ENCODE assay signal across 15 cellular contexts in the genomic region with DNA sequence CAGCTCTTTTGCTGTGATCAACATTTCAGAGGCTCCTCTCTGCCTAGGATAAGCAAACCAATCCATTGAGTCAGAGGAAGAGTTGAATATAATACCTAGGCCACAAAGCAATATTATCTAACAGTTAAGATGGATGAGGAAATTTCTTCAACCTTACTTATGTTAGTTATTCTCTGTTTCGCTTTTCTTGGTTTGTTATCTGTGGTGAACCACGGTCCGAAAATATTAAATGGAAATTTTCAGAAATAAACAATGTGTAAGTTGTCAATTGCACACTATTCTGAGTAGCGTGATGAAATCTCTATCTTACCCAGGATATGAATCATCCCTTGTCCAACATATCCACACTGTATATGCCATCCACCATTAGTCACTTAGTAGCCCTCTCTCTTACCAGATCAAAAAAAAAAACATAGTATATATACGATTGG. TPM values are rescaled to one million over a fixed set of nuclear protein-coding genes. Genes with fewer than 3 reads are reported as not detected.
DNase-seq lines count a peak whose midpoint lies in the region; ATAC-seq, FAIRE-seq and TF ChIP-seq lines count a peak whose summit lies in the region.
"Had no signal": no experiment of that assay in that cellular context is flagged by ENCODE, and none has a peak within 500 bp of the region (broad histone marks: within the 10 kb centered on the region; RNA-seq: fewer than 3 reads in every experiment).

No MANE protein-coding gene starts in this region.

- DNase-seq in HFFc6 (peak; percentile 59), RCC 7860 (ENCODE audit: low spot score) (peak; percentile 78), endothelial cell of umbilical vein (ENCODE audit: low read depth, low spot score) (peak; percentile 46), osteocyte (ENCODE audit: extremely low spot score, unreplicated experiment) (no peak), esophagus muscularis mucosa (ENCODE audit: extremely low spot score) (no peak), Caco-2 (no peak), gastrocnemius medialis (no peak), NCI-H187 (lab: John Stamatoyannopoulos, UW) (no peak)
- DNase-seq: DMS79; KBM-7; naive thymus-derived CD8-positive, alpha-beta T cell; NCI-H82; stimulated activated CD4-positive, alpha-beta T cell treated with anti-CD3 and anti-CD28 coated beads, Interleukin-1b, Interleukin-23, amount 100 ng/mL, for 48 hours; stomach had no signal

- H3K27ac ChIP-seq in endothelial cell of umbilical vein (ENCODE audit: insufficient read depth, low read depth, low read length) (no peak overlapping the region), esophagus muscularis mucosa (replicated peaks in 1 of 4) (no peak overlapping the region), gastrocnemius medialis (no peak overlapping the region)

- TF ChIP-seq CTCF in HFFc6 (IDR thresholded peaks at IDR 0.05), result no peak
- TF ChIP-seq CTCF in endothelial cell of umbilical vein (IDR thresholded peaks at IDR 0.05; ENCODE audit: extremely low read depth in 1 of 2, insufficient read depth in 1 of 2, low read depth in 1 of 2, low read length in 2 of 2), result no peak
- TF ChIP-seq CTCF in osteocyte (IDR thresholded peaks at IDR 0.05), result no peak
- TF ChIP-seq CTCF in esophagus muscularis mucosa (IDR thresholded peaks at IDR 0.05), result no peak
- no peak for TF ChIP-seq CTCF in Caco-2 (IDR thresholded peaks at IDR 0.05; ENCODE audit: insufficient read depth in 1 of 2, low read depth in 1 of 2, low read length in 1 of 2, severe bottlenecking in 1 of 2, unreplicated experiment in 1 of 2)
- TF ChIP-seq CTCF in gastrocnemius medialis (IDR thresholded peaks at IDR 0.05 in 4 of 5, conservative IDR thresholded peaks at IDR 0.05 in 1 of 5), result no peak

- H3K4me3 Mint-ChIP-seq in HFFc6 (peak overlapping the region; percentile 87), osteocyte (ENCODE audit: unreplicated experiment) (no peak overlapping the region), Caco-2 (ENCODE audit: unreplicated experiment) (no peak overlapping the region)
- H3K4me3 Mint-ChIP-seq: activated T-helper 1 cell treated with anti-CD3 and anti-CD28 coated beads, Interleukin-12 subunit alpha, Interleukin-12 subunit beta, Interleukin-2, Interleukin-4 antibody, amounts not matched to agents 30 ng/mL and 10 ng/mL and 1 ng/mL, durations not matched to agents 14 hours and 24 hours and 36 hours had no signal

- ATAC-seq in gastrocnemius medialis, result no peak
- ATAC-seq: naive thymus-derived CD8-positive, alpha-beta T cell had no signal

- no peaks in the 10 kb centered on the region for H3K79me2 ChIP-seq in endothelial cell of umbilical vein (ENCODE audit: control insufficient read depth, insufficient read depth, low read length)

- no peaks in the 10 kb centered on the region for H3K36me3 ChIP-seq in endothelial cell of umbilical vein (ENCODE audit: control insufficient read depth in 2 of 2, extremely low read depth in 1 of 2, insufficient read depth in 2 of 2, low read length in 2 of 2)
- no peaks in the 10 kb centered on the region for H3K36me3 ChIP-seq in esophagus muscularis mucosa
- H3K36me3 ChIP-seq in Caco-2 (ENCODE audit: control insufficient read depth, insufficient read depth, low read length), result no peaks in the 10 kb centered on the region
- no peaks in the 10 kb centered on the region for H3K36me3 ChIP-seq in gastrocnemius medialis
- H3K36me3 ChIP-seq: stomach had no signal

- peaks cover 22% of the 10 kb centered on the region for H3K4me1 Mint-ChIP-seq in HFFc6 (ENCODE audit: low read depth)
- H3K4me1 Mint-ChIP-seq in osteocyte (ENCODE audit: unreplicated experiment), result peaks cover 26% of the 10 kb centered on the region
- no peaks in the 10 kb centered on the region for H3K4me1 Mint-ChIP-seq in Caco-2 (ENCODE audit: low read depth, unreplicated experiment)

- H3K4me3 ChIP-seq in endothelial cell of umbilical vein (replicated peaks in 1 of 3; ENCODE audit: insufficient read depth in 1 of 3, low read depth in 1 of 3, low read length in 3 of 3) (no peak overlapping the region), esophagus muscularis mucosa (no peak overlapping the region), Caco-2 (ENCODE audit: low read depth, low read length) (no peak overlapping the region), gastrocnemius medialis (no peak overlapping the region)

- TF ChIP-seq POLR2A in endothelial cell of umbilical vein (IDR thresholded peaks at IDR 0.05; ENCODE audit: low read depth, low read length) (no peak), esophagus muscularis mucosa (IDR thresholded peaks at IDR 0.05; ENCODE audit: low read depth) (no peak), gastrocnemius medialis (IDR thresholded peaks at IDR 0.05) (no peak)

- H2AFZ ChIP-seq in endothelial cell of umbilical vein (ENCODE audit: low read depth, low read length), result no peak overlapping the region

- dilution Hi-C loops in endothelial cell of umbilical vein (cut with MboI; ENCODE audit: extremely low pct_ligation_motif_present, low sequenced_read_pairs), result no loop called here

- in situ Hi-C loops in gastrocnemius medialis (cut with MboI; ENCODE audit: low sequenced_read_pairs in 4 of 4), result loop anchor here in 1 of 4 donors (25.0 kb wide), 1 partner anchor 1072 kb away; no protein-coding TSS in a partner anchor

- H3K27me3 Mint-ChIP-seq in HFFc6 (ENCODE audit: insufficient read depth), result peaks cover 10% of the 10 kb centered on the region; the same call in 1 of the 2 replicates
- peaks cover 13% of the 10 kb centered on the region for H3K27me3 Mint-ChIP-seq in osteocyte (ENCODE audit: unreplicated experiment)
- H3K27me3 Mint-ChIP-seq in Caco-2 (ENCODE audit: insufficient read depth, unreplicated experiment), result peaks cover 19% of the 10 kb centered on the region

- CTCF ChIA-PET in endothelial cell of umbilical vein (lab: Charles Lee) (interaction anchor here (1.6 to 1.8 kb wide), 2 partner anchors 71 to 109 kb away, joined by 5 read pairs; no protein-coding TSS in a partner anchor), Caco-2 (lab: Charles Lee) (no interaction called here)

- no peaks in the 10 kb centered on the region for H3K9me1 ChIP-seq in endothelial cell of umbilical vein (replicated peaks; ENCODE audit: control insufficient read depth, extremely low read depth, insufficient read depth, low read length)

- H3K9me3 ChIP-seq in endothelial cell of umbilical vein (replicated peaks; ENCODE audit: control insufficient read depth, insufficient read depth, low read length), result no peaks in the 10 kb centered on the region
- H3K9me3 ChIP-seq in esophagus muscularis mucosa, result no peaks in the 10 kb centered on the region
- H3K9me3 ChIP-seq in Caco-2, result no peaks in the 10 kb centered on the region
- no peaks in the 10 kb centered on the region for H3K9me3 ChIP-seq in gastrocnemius medialis
- H3K9me3 ChIP-seq: stomach had no signal

- BruUV-seq in endothelial cell of umbilical vein (replicated peaks; lab: Mats Ljungman, UMichigan), result no TSS peak
- BruUV-seq in Caco-2 (replicated peaks; lab: Mats Ljungman, UMichigan), result no TSS peak

- FAIRE-seq in RCC 7860 (lab: Jason Lieb, UNC) (peak; percentile 87), endothelial cell of umbilical vein (lab: Jason Lieb, UNC) (peak; percentile 66)

- H3K36me3 Mint-ChIP-seq in HFFc6 (ENCODE audit: low read depth), result no peaks in the 10 kb centered on the region
- no peaks in the 10 kb centered on the region for H3K36me3 Mint-ChIP-seq in osteocyte (ENCODE audit: unreplicated experiment)
- H3K36me3 Mint-ChIP-seq in Caco-2 (ENCODE audit: insufficient read depth, unreplicated experiment), result no peaks in the 10 kb centered on the region

- 77% methylated on average over 5 of the region's 5 CpGs for WGBS in esophagus muscularis mucosa

- peak overlapping the region; percentile 70 for H3K27ac Mint-ChIP-seq in HFFc6
- H3K27ac Mint-ChIP-seq in osteocyte (ENCODE audit: unreplicated experiment), result peak overlapping the region; percentile 75
- H3K27ac Mint-ChIP-seq in Caco-2 (ENCODE audit: unreplicated experiment), result no peak overlapping the region
- H3K27ac Mint-ChIP-seq: activated T-helper 1 cell treated with anti-CD3 and anti-CD28 coated beads, Interleukin-12 subunit alpha, Interleukin-12 subunit beta, Interleukin-2, Interleukin-4 antibody, amounts not matched to agents 30 ng/mL and 10 ng/mL and 1 ng/mL, durations not matched to agents 14 hours and 24 hours and 36 hours; naive thymus-derived CD8-positive, alpha-beta T cell had no signal

- POLR2A ChIA-PET in endothelial cell of umbilical vein (lab: Charles Lee), result no interaction called here
- POLR2A ChIA-PET in Caco-2 (lab: Charles Lee), result no interaction called here

- no peaks in the 10 kb centered on the region for H3K9me3 Mint-ChIP-seq in HFFc6
- H3K9me3 Mint-ChIP-seq in osteocyte (ENCODE audit: unreplicated experiment), result no peaks in the 10 kb centered on the region
- H3K9me3 Mint-ChIP-seq in Caco-2 (ENCODE audit: unreplicated experiment), result no peaks in the 10 kb centered on the region
- H3K9me3 Mint-ChIP-seq: activated T-helper 1 cell treated with anti-CD3 and anti-CD28 coated beads, Interleukin-12 subunit alpha, Interleukin-12 subunit beta, Interleukin-2, Interleukin-4 antibody, amounts not matched to agents 30 ng/mL and 10 ng/mL and 1 ng/mL, durations not matched to agents 14 hours and 24 hours and 36 hours; naive thymus-derived CD8-positive, alpha-beta T cell had no signal

- H3K9ac ChIP-seq in endothelial cell of umbilical vein (replicated peaks; ENCODE audit: extremely low read depth, insufficient read depth, low read length), result no peak overlapping the region

- intact Hi-C loops in endothelial cell of umbilical vein (cut with micrococcal nuclease), result loop anchor here (1.0 kb wide), 1 partner anchor 12 kb away; the partner anchor contains the start of gene RPP30
- intact Hi-C loops in esophagus muscularis mucosa (cut with DNase I), result no loop called here
- intact Hi-C loops in Caco-2 (cut with micrococcal nuclease; ENCODE audit: unreplicated experiment), result no loop called here
- intact Hi-C loops in gastrocnemius medialis (cut with DNase I; ENCODE audit: low total_unique reads), result no loop called here

- H3K4me2 ChIP-seq in endothelial cell of umbilical vein (ENCODE audit: insufficient read depth, low read length), result peak overlapping the region; percentile 57

- H3K4me1 ChIP-seq in endothelial cell of umbilical vein (ENCODE audit: control insufficient read depth, extremely low read depth, insufficient read depth, low read length) (peaks cover 19% of the 10 kb centered on the region), esophagus muscularis mucosa (peaks cover 7 to 19% (median 13%) of the 10 kb centered on the region in 4 donors), Caco-2 (no peaks in the 10 kb centered on the region), gastrocnemius medialis (peaks cover 0 to 5% of the 10 kb centered on the region in 2 donors)

- H4K20me1 ChIP-seq in endothelial cell of umbilical vein (replicated peaks; ENCODE audit: control insufficient read depth, extremely low read depth, insufficient read depth, low read length), result no peaks in the 10 kb centered on the region

- no peak for TF ChIP-seq EP300 in esophagus muscularis mucosa (IDR thresholded peaks at IDR 0.05)

- H3K27me3 ChIP-seq in endothelial cell of umbilical vein (ENCODE audit: control insufficient read depth in 2 of 2, insufficient read depth in 2 of 2, low read length in 2 of 2), result peaks cover 27 to 39% of the 10 kb centered on the region in 2 experiments
- peaks cover 0 to 52% (median 15%) of the 10 kb centered on the region in 4 donors for H3K27me3 ChIP-seq in esophagus muscularis mucosa
- no peaks in the 10 kb centered on the region; the same call in 1 of the 2 replicates for H3K27me3 ChIP-seq in Caco-2 (replicated peaks; ENCODE audit: control insufficient read depth, insufficient read depth, low read length)
- H3K27me3 ChIP-seq in gastrocnemius medialis, result peaks cover 23 to 31% (median 27%) of the 10 kb centered on the region in 3 donors

RNA-seq across cellular contexts. Expression of gene HTR7, which starts 1.5 kb away (rescaled TPM):
- under 1 TPM; 0.23 to 0.50 (median 0.30) TPM for total RNA-seq in HFFc6 (2021; fragmentation: NEBNext Ultra II Directional; extraction: Animal tissue kit (Norgen Biotek cat#: 25700))
- total RNA-seq in endothelial cell of umbilical vein (0.09 and 0.22 TPM in 2 replicates), osteocyte (0.24 and 0.26 TPM in 2 replicates), esophagus muscularis mucosa (1 to 10 TPM in 1 of 4 donors, under 1 TPM in 3; 0.33 to 1.7 (median 0.40) TPM), Caco-2 (2022) (not detected in 2 replicates), gastrocnemius medialis (1 to 10 TPM in 1 of 4 donors, under 1 TPM in 2, not detected in 1; 0.61 to 1.2 (median 0.85) TPM)
- 0.01 TPM in 1 of 2 replicates, not detected in the other for polyA plus RNA-seq in endothelial cell of umbilical vein
- polyA plus RNA-seq in endothelial cell of umbilical vein (2011; cell fraction: cytosol; rRNA removed), result 0.04 and 0.08 TPM in 2 replicates
- polyA plus RNA-seq in endothelial cell of umbilical vein (2011; cell fraction: nucleus; rRNA removed), result 0.04 and 0.07 TPM in 2 replicates
- 0.08 and 0.11 TPM in 2 replicates for polyA plus RNA-seq in endothelial cell of umbilical vein (2012)
- 0.06 TPM in 1 of 2 replicates, not detected in the other for polyA minus RNA-seq in endothelial cell of umbilical vein
- polyA minus RNA-seq in endothelial cell of umbilical vein (2011; cell fraction: cytosol; rRNA and poly(A)+ RNA removed), result not detected
- polyA minus RNA-seq in endothelial cell of umbilical vein (2011; cell fraction: nucleus; rRNA and poly(A)+ RNA removed), result 0.14 TPM in 2 replicates
- total RNA-seq: activated T-helper 1 cell treated with anti-CD3 and anti-CD28 coated beads, Interleukin-12 subunit alpha, Interleukin-12 subunit beta, Interleukin-2, Interleukin-4 antibody, amounts not matched to agents 30 ng/mL and 10 ng/mL and 1 ng/mL, durations not matched to agents 14 hours and 24 hours and 36 hours; naive thymus-derived CD8-positive, alpha-beta T cell had no signal

RNA-seq across cellular contexts. Expression of gene RPP30, which starts 12.4 kb away (rescaled TPM):
- 10 to 100 TPM; 31.2 to 48.3 (median 42.4) TPM for total RNA-seq in HFFc6 (2021; fragmentation: NEBNext Ultra II Directional; extraction: Animal tissue kit (Norgen Biotek cat#: 25700))
- 44.3 and 47.8 TPM in 2 replicates for total RNA-seq in endothelial cell of umbilical vein
- polyA plus RNA-seq in endothelial cell of umbilical vein, result 15.1 and 21.1 TPM in 2 replicates
- polyA plus RNA-seq in endothelial cell of umbilical vein (2011; cell fraction: cytosol; rRNA removed), result 27.7 and 28.5 TPM in 2 replicates
- polyA plus RNA-seq in endothelial cell of umbilical vein (2011; cell fraction: nucleus; rRNA removed), result 44.9 and 55.1 TPM in 2 replicates
- polyA plus RNA-seq in endothelial cell of umbilical vein (2012), result 45.0 and 81.4 TPM in 2 replicates
- 16.3 and 25.9 TPM in 2 replicates for polyA minus RNA-seq in endothelial cell of umbilical vein
- 29.7 TPM for polyA minus RNA-seq in endothelial cell of umbilical vein (2011; cell fraction: cytosol; rRNA and poly(A)+ RNA removed)
- polyA minus RNA-seq in endothelial cell of umbilical vein (2011; cell fraction: nucleus; rRNA and poly(A)+ RNA removed), result 18.5 and 26.4 TPM in 2 replicates
- 31.8 and 32.8 TPM in 2 replicates for total RNA-seq in osteocyte
- 10 to 100 TPM; 21.6 to 31.8 (median 25.7) TPM for total RNA-seq in esophagus muscularis mucosa
- 66.5 and 67.6 TPM in 2 replicates for total RNA-seq in Caco-2 (2022)
- 10 to 100 TPM; 20.4 to 44.9 (median 31.3) TPM for total RNA-seq in gastrocnemius medialis

Comparison
In these comparisons a context has a peak if more than half of its experiments do, and no peak if none do; other contexts are left out.
1. DNase-seq: peak in HFFc6 (single experiment), RCC 7860 (single experiment) and endothelial cell of umbilical vein (single experiment); none in osteocyte (single experiment), esophagus muscularis mucosa (single experiment), Caco-2 (0 of 2), gastrocnemius medialis (0 of 2) and NCI-H187 (0 of 2).